23 cellular contexts compared by ENCODE assay signal in the genomic region with DNA sequence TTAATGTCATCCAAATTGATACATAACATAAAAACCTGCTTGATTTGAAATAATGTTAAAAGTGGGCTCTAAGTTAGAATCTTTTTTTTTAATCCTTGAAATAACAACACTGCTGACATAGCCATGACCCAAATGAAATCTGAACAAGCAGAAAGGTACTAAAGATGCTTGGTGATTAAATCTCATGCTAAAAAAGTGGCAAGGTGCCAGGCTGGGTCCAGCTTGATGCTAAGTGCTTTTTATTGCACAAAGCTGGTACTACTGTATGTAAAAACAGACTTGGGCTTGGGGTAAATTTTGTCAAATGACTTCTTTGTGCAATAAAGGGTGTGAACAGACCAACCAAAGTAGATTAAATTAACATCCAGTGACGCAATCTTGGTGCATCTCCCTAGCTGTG.
DNase-seq lines count a peak whose midpoint lies in the region; ATAC-seq and TF ChIP-seq lines count a peak whose summit lies in the region.
"Had no signal": no experiment of that assay in that cellular context is flagged by ENCODE, and none has a peak within 500 bp of the region (broad histone marks: within the 10 kb centered on the region; RNA-seq: fewer than 3 reads in every experiment).

No MANE protein-coding gene starts in this region.

- peak overlapping the region; percentile 26 to 83 (median 48); a peak in 20 of 22 replicates for H3K4me2 ChIP-seq in BLaER1 treated with 17β-estradiol and CSF1 and Interleukin-3, amounts not matched to agents 10 nM and 100 nM

- H3K4me1 ChIP-seq in BLaER1 treated with 17β-estradiol and CSF1 and Interleukin-3, amounts not matched to agents 10 nM and 100 nM, result peaks cover 48 to 100% (median 90%) of the 10 kb centered on the region in 10 experiments

- H3K27ac ChIP-seq in BLaER1 treated with 17β-estradiol and CSF1 and Interleukin-3, amounts not matched to agents 10 nM and 100 nM, result peak overlapping the region in 5 of 11 experiments; percentile 4 to 50 (median 42); a peak in 3 of 22 replicates
- peak overlapping the region; percentile 78 for H3K27ac ChIP-seq in VCaP
- H3K27ac ChIP-seq: SK-N-MC, transverse colon had no signal

- H3K9me3 ChIP-seq in BLaER1 treated with 17β-estradiol and CSF1 and Interleukin-3, amounts not matched to agents 10 nM and 100 nM (replicated peaks in 1 of 11), result no peaks in the 10 kb centered on the region
- H3K9me3 ChIP-seq: Peyer's patch, transverse colon had no signal

- no peaks in the 10 kb centered on the region for H3K27me3 ChIP-seq in BLaER1 treated with 17β-estradiol and CSF1 and Interleukin-3, amounts not matched to agents 10 nM and 100 nM
- H3K27me3 ChIP-seq: Peyer's patch, transverse colon had no signal

- DNase-seq in DMS79 (lab: John Stamatoyannopoulos, UW), result peak; percentile 53
- DNase-seq in NCI-H1092 treated with DMSO at 0.1 percent for 48 hours (lab: John Stamatoyannopoulos, UW), result peak; percentile 54
- no peak for DNase-seq in NCI-H2029 treated with DMSO at 0.1 percent for 48 hours (lab: John Stamatoyannopoulos, UW)
- DNase-seq in OCI-M2 (lab: John Stamatoyannopoulos, UW; ENCODE audit: unreplicated experiment), result no peak
- DNase-seq: activated CD4-positive, CD25-positive, alpha-beta regulatory T cell treated with anti-CD3 and anti-CD28 coated beads, Interleukin-2, amount 50 U/mL, for 72 hours; activated CD8-positive, alpha-beta memory T cell treated with anti-CD3 and anti-CD28 coated beads for 24 hours; activated T-cell treated with anti-CD3 and anti-CD28 coated beads, Interleukin-2, amount 50 U/mL, for 48 hours; effector memory CD8-positive, alpha-beta T cell; glutamatergic neuron; NCI-H510A; nephron progenitor cell; Peyer's patch; stimulated activated CD4-positive, alpha-beta T cell treated with anti-CD3 and anti-CD28 coated beads, Interleukin-1b, Interleukin-23, amount 100 ng/mL, for 48 hours; T-helper 9 cell; transverse colon had no signal

- no peak for TF ChIP-seq CTCF in VCaP (conservative IDR thresholded peaks at IDR 0.05)

- H4K20me1 ChIP-seq in BLaER1 treated with 17β-estradiol and CSF1 and Interleukin-3, amounts not matched to agents 10 nM and 100 nM, result peaks cover 0 to 65% (median 10%) of the 10 kb centered on the region in 11 experiments; a peak in 6 of 22 replicates

- no peak overlapping the region for H3K9ac ChIP-seq in BLaER1 treated with 17β-estradiol and CSF1 and Interleukin-3, amounts not matched to agents 10 nM and 100 nM

- no peak overlapping the region for H3K4me3 ChIP-seq in BLaER1 treated with 17β-estradiol and CSF1 and Interleukin-3, amounts not matched to agents 10 nM and 100 nM
- H3K4me3 ChIP-seq: K562, Peyer's patch, SK-N-MC, transverse colon had no signal

- no peak for ATAC-seq in HG03196 (IDR thresholded peaks at IDR 0.05; ENCODE audit: unreplicated experiment)
- ATAC-seq: activated naive CD4-positive, alpha-beta T cell treated with anti-CD3 and anti-CD28 coated beads, Interleukin-2, amount 50 U/mL, for 72 hours; effector memory CD8-positive, alpha-beta T cell; HCT116; K562; left lobe of liver had no signal

- H3K36me3 ChIP-seq in BLaER1 treated with 17β-estradiol and CSF1 and Interleukin-3, amounts not matched to agents 10 nM and 100 nM, result peaks cover 0 to 96% (median 59%) of the 10 kb centered on the region in 11 experiments; a peak in 17 of 22 replicates
- H3K36me3 ChIP-seq: Peyer's patch, transverse colon had no signal

Comparison
In these comparisons a context has a peak if more than half of its experiments do, and no peak if none do; other contexts are left out.
1. DNase-seq: peak in DMS79 (single experiment) and NCI-H1092 treated with DMSO at 0.1 percent for 48 hours (single experiment); none in NCI-H2029 treated with DMSO at 0.1 percent for 48 hours (single experiment) and OCI-M2 (single experiment).